Comparison of ENCODE assay signal across 9 cellular contexts in the genomic region with DNA sequence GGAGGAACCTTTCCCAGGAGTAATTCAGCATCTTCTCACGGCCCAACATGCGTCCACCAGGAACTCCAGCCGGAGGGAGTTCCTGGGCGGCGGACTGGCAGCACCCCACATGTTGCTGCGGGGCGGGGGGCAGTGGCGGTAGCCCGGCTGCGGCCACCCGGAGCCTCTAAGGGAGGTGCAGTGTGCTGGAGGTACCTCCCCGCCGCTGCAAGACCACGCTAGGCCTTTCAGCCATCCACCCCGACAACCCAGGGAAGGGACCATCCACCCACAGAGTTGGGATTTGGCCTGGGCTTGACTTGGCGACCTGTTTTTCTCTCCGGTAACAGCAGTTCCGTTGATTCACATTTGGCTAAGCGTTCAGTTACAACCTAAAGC. TPM values are rescaled to one million over a fixed set of nuclear protein-coding genes. Genes with fewer than 3 reads are reported as not detected.
DNase-seq lines count a peak whose midpoint lies in the region; ATAC-seq and TF ChIP-seq lines count a peak whose summit lies in the region.
"Had no signal": no experiment of that assay in that cellular context is flagged by ENCODE, and none has a peak within 500 bp of the region (broad histone marks: within the 10 kb centered on the region; RNA-seq: fewer than 3 reads in every experiment).

No MANE protein-coding gene starts in this region.

- no peak for TF ChIP-seq CTCF in astrocyte of the spinal cord (IDR thresholded peaks at IDR 0.05; ENCODE audit: low read depth, low read length)
- TF ChIP-seq CTCF in liver (IDR thresholded peaks at IDR 0.05; ENCODE audit: low read depth, low read length, missing input control) = no peak
- no peak for TF ChIP-seq CTCF in tibial nerve (IDR thresholded peaks at IDR 0.05)

- no peak overlapping the region for H3K9ac ChIP-seq in liver (ENCODE audit: low read depth in 1 of 2, low read length in 2 of 2)

- no peak overlapping the region for H3K27ac ChIP-seq in liver (ENCODE audit: low read depth in 1 of 2, low read length in 2 of 2)
- peak overlapping the region; percentile 23 to 81 (median 50) for H3K27ac ChIP-seq in tibial nerve

- DNase-seq in NCI-H748 (lab: John Stamatoyannopoulos, UW; ENCODE audit: unreplicated experiment) (peak; percentile 63), NCI-H748 treated with DMSO at 0.1 percent for 48 hours (lab: John Stamatoyannopoulos, UW) (no peak), astrocyte of the spinal cord (ENCODE audit: low read depth, low spot score) (no peak), tibial nerve (ENCODE audit: low spot score in 2 of 2) (no peak), OCI-M2 (lab: John Stamatoyannopoulos, UW; ENCODE audit: unreplicated experiment) (no peak)
- DNase-seq: CD4-positive, CD25-positive, alpha-beta regulatory T cell had no signal

- ATAC-seq in HG03378 (IDR thresholded peaks at IDR 0.05; ENCODE audit: unreplicated experiment) (no peak), GM21526 (IDR thresholded peaks at IDR 0.05; ENCODE audit: low FRiP score, unreplicated experiment) (no peak)

- H3K27me3 ChIP-seq in liver (ENCODE audit: control insufficient read depth in 4 of 4, insufficient read depth in 4 of 4, low read length in 3 of 4) = no peaks in the 10 kb centered on the region
- peaks cover 0 to 5% of the 10 kb centered on the region in 2 donors for H3K27me3 ChIP-seq in tibial nerve

- TF ChIP-seq POLR2A in tibial nerve (IDR thresholded peaks at IDR 0.05) = no peak

- in situ Hi-C loops in astrocyte of the spinal cord (cut with HindIII; ENCODE audit: low sequenced_read_pairs) = no loop called here

- H3K4me3 ChIP-seq in astrocyte of the spinal cord (ENCODE audit: low read depth, low read length) (peak overlapping the region; percentile 59), liver (ENCODE audit: low read depth in 1 of 3, low read length in 3 of 3) (peak overlapping the region; percentile 73 to 92 (median 78)), tibial nerve (peak overlapping the region; percentile 54 to 64 (median 58))

- H3K36me3 ChIP-seq in liver (ENCODE audit: control insufficient read depth in 4 of 4, insufficient read depth in 3 of 4, low read depth in 1 of 4, low read length in 3 of 4) (no peaks in the 10 kb centered on the region), tibial nerve (no peaks in the 10 kb centered on the region)

- TF ChIP-seq RAD21 in liver (IDR thresholded peaks at IDR 0.05) = no peak

- 8% methylated on average over 19 of the region's 19 CpGs for WGBS in liver
- WGBS in tibial nerve, 2 donors = 4 to 5% methylated on average over 8 of the region's 19 CpGs

- TF ChIP-seq EP300 in tibial nerve (IDR thresholded peaks at IDR 0.05) = no peak

- peaks cover 0 to 21% (median 14%) of the 10 kb centered on the region in 4 donors for H3K4me1 ChIP-seq in liver (ENCODE audit: control insufficient read depth in 4 of 4, insufficient read depth in 4 of 4, low read length in 3 of 4)
- peaks cover 0 to 17% (median 7%) of the 10 kb centered on the region in 4 donors for H3K4me1 ChIP-seq in tibial nerve

- H3K9me3 ChIP-seq in liver (ENCODE audit: control insufficient read depth in 4 of 4, low read length in 3 of 4) = no peaks in the 10 kb centered on the region
- H3K9me3 ChIP-seq in tibial nerve = no peaks in the 10 kb centered on the region

TF ChIP-seq in liver, 16 proteins besides CTCF, POLR2A, EP300 and RAD21:
- no peak for TF ChIP-seq EGR1 (IDR thresholded peaks at IDR 0.05; ENCODE audit: low read depth in 2 of 2)
- no peak for TF ChIP-seq MAX (IDR thresholded peaks at IDR 0.05)
- TF ChIP-seq JUND (IDR thresholded peaks at IDR 0.05) = no peak
- no peak for TF ChIP-seq YY1 (IDR thresholded peaks at IDR 0.05)
- TF ChIP-seq, protein P1, sequence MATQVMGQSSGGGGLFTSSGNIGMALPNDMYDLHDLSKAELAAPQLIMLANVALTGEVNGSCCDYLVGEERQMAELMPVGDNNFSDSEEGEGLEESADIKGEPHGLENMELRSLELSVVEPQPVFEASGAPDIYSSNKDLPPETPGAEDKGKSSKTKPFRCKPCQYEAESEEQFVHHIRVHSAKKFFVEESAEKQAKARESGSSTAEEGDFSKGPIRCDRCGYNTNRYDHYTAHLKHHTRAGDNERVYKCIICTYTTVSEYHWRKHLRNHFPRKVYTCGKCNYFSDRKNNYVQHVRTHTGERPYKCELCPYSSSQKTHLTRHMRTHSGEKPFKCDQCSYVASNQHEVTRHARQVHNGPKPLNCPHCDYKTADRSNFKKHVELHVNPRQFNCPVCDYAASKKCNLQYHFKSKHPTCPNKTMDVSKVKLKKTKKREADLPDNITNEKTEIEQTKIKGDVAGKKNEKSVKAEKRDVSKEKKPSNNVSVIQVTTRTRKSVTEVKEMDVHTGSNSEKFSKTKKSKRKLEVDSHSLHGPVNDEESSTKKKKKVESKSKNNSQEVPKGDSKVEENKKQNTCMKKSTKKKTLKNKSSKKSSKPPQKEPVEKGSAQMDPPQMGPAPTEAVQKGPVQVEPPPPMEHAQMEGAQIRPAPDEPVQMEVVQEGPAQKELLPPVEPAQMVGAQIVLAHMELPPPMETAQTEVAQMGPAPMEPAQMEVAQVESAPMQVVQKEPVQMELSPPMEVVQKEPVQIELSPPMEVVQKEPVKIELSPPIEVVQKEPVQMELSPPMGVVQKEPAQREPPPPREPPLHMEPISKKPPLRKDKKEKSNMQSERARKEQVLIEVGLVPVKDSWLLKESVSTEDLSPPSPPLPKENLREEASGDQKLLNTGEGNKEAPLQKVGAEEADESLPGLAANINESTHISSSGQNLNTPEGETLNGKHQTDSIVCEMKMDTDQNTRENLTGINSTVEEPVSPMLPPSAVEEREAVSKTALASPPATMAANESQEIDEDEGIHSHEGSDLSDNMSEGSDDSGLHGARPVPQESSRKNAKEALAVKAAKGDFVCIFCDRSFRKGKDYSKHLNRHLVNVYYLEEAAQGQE (IDR thresholded peaks at IDR 0.05) = no peak
- TF ChIP-seq TAF1 (conservative IDR thresholded peaks at IDR 0.05) = no peak
- TF ChIP-seq, protein P2, sequence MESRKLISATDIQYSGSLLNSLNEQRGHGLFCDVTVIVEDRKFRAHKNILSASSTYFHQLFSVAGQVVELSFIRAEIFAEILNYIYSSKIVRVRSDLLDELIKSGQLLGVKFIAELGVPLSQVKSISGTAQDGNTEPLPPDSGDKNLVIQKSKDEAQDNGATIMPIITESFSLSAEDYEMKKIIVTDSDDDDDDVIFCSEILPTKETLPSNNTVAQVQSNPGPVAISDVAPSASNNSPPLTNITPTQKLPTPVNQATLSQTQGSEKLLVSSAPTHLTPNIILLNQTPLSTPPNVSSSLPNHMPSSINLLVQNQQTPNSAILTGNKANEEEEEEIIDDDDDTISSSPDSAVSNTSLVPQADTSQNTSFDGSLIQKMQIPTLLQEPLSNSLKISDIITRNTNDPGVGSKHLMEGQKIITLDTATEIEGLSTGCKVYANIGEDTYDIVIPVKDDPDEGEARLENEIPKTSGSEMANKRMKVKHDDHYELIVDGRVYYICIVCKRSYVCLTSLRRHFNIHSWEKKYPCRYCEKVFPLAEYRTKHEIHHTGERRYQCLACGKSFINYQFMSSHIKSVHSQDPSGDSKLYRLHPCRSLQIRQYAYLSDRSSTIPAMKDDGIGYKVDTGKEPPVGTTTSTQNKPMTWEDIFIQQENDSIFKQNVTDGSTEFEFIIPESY (IDR thresholded peaks at IDR 0.05) = no peak
- no peak for TF ChIP-seq HNF4A (conservative IDR thresholded peaks at IDR 0.05)
- no peak for TF ChIP-seq FOXA1 (IDR thresholded peaks at IDR 0.05)
- TF ChIP-seq FOXA2 (IDR thresholded peaks at IDR 0.05) = no peak
- no peak for TF ChIP-seq RXRA (IDR thresholded peaks at IDR 0.05)
- no peak for TF ChIP-seq NR2F2 (IDR thresholded peaks at IDR 0.05)
- TF ChIP-seq SP1 (IDR thresholded peaks at IDR 0.05) = no peak
- TF ChIP-seq ATF3 (IDR thresholded peaks at IDR 0.05) = no peak
- TF ChIP-seq HNF4G (IDR thresholded peaks at IDR 0.05) = no peak
- TF ChIP-seq GABPA (IDR thresholded peaks at IDR 0.05 in 1 of 2, conservative IDR thresholded peaks at IDR 0.05 in 1 of 2) = no peak

RNA-seq across cellular contexts. Expression of gene LYPD6, which starts 0.6 kb away (rescaled TPM):
- total RNA-seq in liver (under 1 TPM; 0.25 to 0.42 TPM), tibial nerve (10 to 100 TPM in 1 of 4 donors, 1 to 10 TPM in 3; 2.4 to 10.7 (median 8.2) TPM)
- under 1 TPM; 0.15 to 0.21 TPM for polyA plus RNA-seq in liver
- total RNA-seq: CD4-positive, CD25-positive, alpha-beta regulatory T cell had no signal
- polyA plus RNA-seq: CD4-positive, CD25-positive, alpha-beta regulatory T cell had no signal

Comparison
In these comparisons a context has a peak if more than half of its experiments do, and no peak if none do; other contexts are left out.
1. H3K27ac ChIP-seq: peak in tibial nerve (4 of 4); none in liver (0 of 2).
2. Peak in every context shown above with its lines, with median percentiles within 50 percentile points of each other: H3K4me3 ChIP-seq.